In the genomic region with DNA sequence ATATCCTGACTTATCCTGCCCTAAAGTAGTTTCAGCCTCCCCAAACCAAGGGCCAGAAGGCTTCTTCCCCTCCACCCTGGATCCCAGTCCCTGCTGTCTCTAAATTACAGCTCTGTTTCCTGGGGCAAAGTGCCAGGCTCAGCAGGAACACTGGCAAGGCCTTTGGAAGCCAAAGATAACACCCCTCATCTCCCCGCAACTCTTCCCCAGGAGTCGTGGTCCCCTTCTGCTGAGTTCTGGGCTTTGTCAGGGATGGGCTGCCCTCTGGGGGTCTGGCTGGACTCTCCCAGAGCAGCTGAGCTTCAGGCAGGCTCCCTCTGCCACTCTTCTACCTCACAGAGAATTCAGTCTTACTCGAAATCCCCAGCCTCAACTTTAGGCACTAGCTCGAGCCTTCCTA, we compare ENCODE assay signal across 1 cellular context.
TF ChIP-seq lines count a peak whose summit lies in the region.

No MANE protein-coding gene starts in this region.

TF ChIP-seq in H1, 55 proteins besides CTCF, POLR2A, EP300 and RAD21 (continued from another document):
- TF ChIP-seq ATF3 (IDR thresholded peaks at IDR 0.05; ENCODE audit: insufficient read depth, low read depth, low read length) (no peak), SIN3A (conservative IDR thresholded peaks at IDR 0.05 in 1 of 2, IDR thresholded peaks at IDR 0.05 in 1 of 2; ENCODE audit: low read depth in 1 of 2, low read length in 2 of 2) (no peak), SIX5 (IDR thresholded peaks at IDR 0.05; ENCODE audit: low read depth, low read length) (no peak)
